ENCODE assay signal across 9 cellular contexts in the genomic region with DNA sequence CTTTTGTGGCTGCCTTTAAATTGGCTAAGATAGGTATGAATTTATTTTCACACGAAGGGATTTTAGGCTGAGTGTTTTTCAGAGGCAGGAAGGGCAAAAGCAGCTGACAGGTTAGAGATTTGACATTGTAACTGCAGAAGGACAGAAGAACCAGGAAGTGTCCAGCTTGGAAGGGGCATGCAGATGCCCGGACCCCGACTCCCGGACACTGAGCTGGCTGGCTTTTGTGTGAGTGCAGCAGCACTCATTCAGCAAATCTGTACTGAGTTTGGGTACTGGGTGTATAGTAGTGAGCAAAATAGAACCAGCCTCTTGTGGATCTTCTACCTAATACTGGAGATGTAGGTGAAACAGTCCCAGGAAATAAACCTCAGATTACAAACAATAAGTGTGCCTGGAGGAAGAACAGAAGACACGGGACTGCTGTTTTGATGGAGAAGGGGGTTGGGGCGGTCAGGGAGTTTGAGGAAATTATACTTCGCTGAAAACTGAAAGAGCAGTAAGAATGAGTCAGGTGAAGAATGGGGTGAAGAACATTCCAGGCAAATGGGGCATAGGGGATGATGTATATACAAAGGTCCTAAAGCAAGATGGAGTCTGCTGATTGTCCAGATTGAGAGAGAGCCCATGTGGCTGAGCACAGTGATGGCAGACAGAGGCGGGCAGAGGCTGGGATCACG.
DNase-seq lines count a peak whose midpoint lies in the region; ATAC-seq, FAIRE-seq and TF ChIP-seq lines count a peak whose summit lies in the region.
"Had no signal": no experiment of that assay in that cellular context is flagged by ENCODE, and none has a peak within 500 bp of the region (broad histone marks: within the 10 kb centered on the region; RNA-seq: fewer than 3 reads in every experiment).

No MANE protein-coding gene starts in this region.

- peak overlapping the region; percentile 35; the same call in 1 of the 2 replicates for H3K9ac ChIP-seq in MM.1S (ENCODE audit: low read length)

- H3K36me3 ChIP-seq in MM.1S (replicated peaks; ENCODE audit: insufficient read depth, low read length) (no peaks in the 10 kb centered on the region), esophagus muscularis mucosa (no peaks in the 10 kb centered on the region), psoas muscle (ENCODE audit: insufficient read depth in 1 of 2, low read depth in 1 of 2) (no peaks in the 10 kb centered on the region)

- H3K27me3 Mint-ChIP-seq in CD4-positive, alpha-beta T cell: peaks cover 6% of the 10 kb centered on the region

- FAIRE-seq in urothelium cell line (lab: Jason Lieb, UNC): no peak

- peaks cover 29% of the 10 kb centered on the region for H3K4me1 ChIP-seq in MM.1S (ENCODE audit: low read length)
- peaks cover 57 to 74% (median 66%) of the 10 kb centered on the region in 4 donors for H3K4me1 ChIP-seq in esophagus muscularis mucosa
- H3K4me1 ChIP-seq in psoas muscle: peaks cover 82% of the 10 kb centered on the region

- H3F3A ChIP-seq in MM.1S (ENCODE audit: insufficient read depth, low read length): peaks cover 13% of the 10 kb centered on the region

- H3K4me3 Mint-ChIP-seq in CD4-positive, alpha-beta T cell: peak overlapping the region; percentile 23

- ATAC-seq in CD4-positive, alpha-beta T cell (ENCODE audit: poor library complexity): no peak
- ATAC-seq in psoas muscle (no peak), HG03175 (IDR thresholded peaks at IDR 0.05; ENCODE audit: unreplicated experiment) (no peak)

- no peak for TF ChIP-seq EP300 in esophagus muscularis mucosa (IDR thresholded peaks at IDR 0.05)

- peaks cover 27% of the 10 kb centered on the region for H3K27me3 ChIP-seq in CD4-positive, alpha-beta T cell (ENCODE audit: control insufficient read depth, insufficient read depth, low read length)
- H3K27me3 ChIP-seq in MM.1S (replicated peaks; ENCODE audit: insufficient read depth, low read length) (no peaks in the 10 kb centered on the region), esophagus muscularis mucosa (peaks cover 0 to 29% (median 0%) of the 10 kb centered on the region in 4 donors), psoas muscle (ENCODE audit: insufficient read depth in 3 of 3, low read length in 2 of 3) (no peaks in the 10 kb centered on the region)

- H3K9me2 ChIP-seq in MM.1S (replicated peaks; ENCODE audit: insufficient read depth, low read length): no peaks in the 10 kb centered on the region

- no peak for TF ChIP-seq POLR2A in esophagus muscularis mucosa (IDR thresholded peaks at IDR 0.05; ENCODE audit: low read depth)

- peak overlapping the region; percentile 5 for H3K27ac Mint-ChIP-seq in CD4-positive, alpha-beta T cell

- 0 out of 2 replicates have a peak, but pooled peaks cover 9% of the 10 kb centered on the region for H3K79me2 ChIP-seq in MM.1S (ENCODE audit: low read length)

- POLR2A ChIA-PET in CD4-positive, alpha-beta T cell (lab: Charles Lee): interaction anchor here (1.0 to 1.2 kb wide), 3 partner anchors 17 to 65 kb away, joined by 3 to 4 read pairs (median 3); partner anchors contain the start of gene PPFIBP2

- H3K36me3 Mint-ChIP-seq in CD4-positive, alpha-beta T cell (ENCODE audit: low read depth): peaks cover 4% of the 10 kb centered on the region

- CTCF ChIA-PET in CD4-positive, alpha-beta T cell (lab: Charles Lee): no interaction called here

- no peaks in the 10 kb centered on the region for H3K9me3 ChIP-seq in CD4-positive, alpha-beta T cell (ENCODE audit: control insufficient read depth, low read length)
- H3K9me3 ChIP-seq in MM.1S (replicated peaks; ENCODE audit: insufficient read depth, low read length) (no peaks in the 10 kb centered on the region), esophagus muscularis mucosa (no peaks in the 10 kb centered on the region), psoas muscle (no peaks in the 10 kb centered on the region)

- peaks cover 47% of the 10 kb centered on the region for H3K4me1 Mint-ChIP-seq in CD4-positive, alpha-beta T cell (ENCODE audit: low read depth)

- no peak for TF ChIP-seq CTCF in CD4-positive, alpha-beta T cell (IDR thresholded peaks at IDR 0.05)
- no peak for TF ChIP-seq CTCF in MM.1S (IDR thresholded peaks at IDR 0.05; ENCODE audit: low read length)
- no peak for TF ChIP-seq CTCF in esophagus muscularis mucosa (IDR thresholded peaks at IDR 0.05)
- TF ChIP-seq CTCF in psoas muscle (IDR thresholded peaks at IDR 0.05): no peak

- no peak overlapping the region for H3K27ac ChIP-seq in CD4-positive, alpha-beta T cell (ENCODE audit: low read depth, low read length)
- H3K27ac ChIP-seq in MM.1S (ENCODE audit: low read length) (peak overlapping the region; percentile 66), esophagus muscularis mucosa (replicated peaks in 1 of 4) (peak overlapping the region; percentile 67 to 83 (median 77)), psoas muscle (peak overlapping the region; percentile 90)

- no peaks in the 10 kb centered on the region for H4K20me1 ChIP-seq in MM.1S (ENCODE audit: insufficient read depth, low read length)

- no peaks in the 10 kb centered on the region for H3K9me3 Mint-ChIP-seq in CD4-positive, alpha-beta T cell
- H3K9me3 Mint-ChIP-seq: naive B cell had no signal

- intact Hi-C loops in CD4-positive, alpha-beta T cell (cut with DNase I, micrococcal nuclease): no loop called here
- intact Hi-C loops in esophagus muscularis mucosa (cut with DNase I): no loop called here
- intact Hi-C loops in psoas muscle (cut with DNase I): loop anchor here in 1 of 2 donors (10.0 kb wide), 1 partner anchor 406 kb away; the partner anchor contains the start of gene EIF3F

- DNase-seq in CD4-positive, alpha-beta T cell: no peak
- DNase-seq in MM.1S: no peak
- no peak for DNase-seq in esophagus muscularis mucosa (ENCODE audit: extremely low spot score)
- no peak for DNase-seq in psoas muscle
- no peak for DNase-seq in dedifferentiated amniotic fluid mesenchymal stem cell (ENCODE audit: extremely low spot score)
- no peak for DNase-seq in NCI-H510A treated with DMSO at 0.1 percent for 48 hours (lab: John Stamatoyannopoulos, UW)
- DNase-seq in urothelium cell line (ENCODE audit: low spot score): no peak
- DNase-seq: naive B cell had no signal

- 58% methylated on average over 9 of the region's 9 CpGs for WGBS in esophagus muscularis mucosa
- 35 to 39% (median 37%) methylated on average over 9 of the region's 9 CpGs for WGBS in psoas muscle, 3 donors

- H3K4me3 ChIP-seq in MM.1S (ENCODE audit: low read length) (peak overlapping the region; percentile 33), esophagus muscularis mucosa (peak overlapping the region; percentile 27 to 46 (median 36)), psoas muscle (peak overlapping the region; percentile 64)

- peak overlapping the region; percentile 65 for H3K4me2 ChIP-seq in MM.1S (ENCODE audit: low read depth, low read length)

- H2AFZ ChIP-seq in MM.1S (ENCODE audit: low read length): peak overlapping the region; percentile 17
